In the genomic region with DNA sequence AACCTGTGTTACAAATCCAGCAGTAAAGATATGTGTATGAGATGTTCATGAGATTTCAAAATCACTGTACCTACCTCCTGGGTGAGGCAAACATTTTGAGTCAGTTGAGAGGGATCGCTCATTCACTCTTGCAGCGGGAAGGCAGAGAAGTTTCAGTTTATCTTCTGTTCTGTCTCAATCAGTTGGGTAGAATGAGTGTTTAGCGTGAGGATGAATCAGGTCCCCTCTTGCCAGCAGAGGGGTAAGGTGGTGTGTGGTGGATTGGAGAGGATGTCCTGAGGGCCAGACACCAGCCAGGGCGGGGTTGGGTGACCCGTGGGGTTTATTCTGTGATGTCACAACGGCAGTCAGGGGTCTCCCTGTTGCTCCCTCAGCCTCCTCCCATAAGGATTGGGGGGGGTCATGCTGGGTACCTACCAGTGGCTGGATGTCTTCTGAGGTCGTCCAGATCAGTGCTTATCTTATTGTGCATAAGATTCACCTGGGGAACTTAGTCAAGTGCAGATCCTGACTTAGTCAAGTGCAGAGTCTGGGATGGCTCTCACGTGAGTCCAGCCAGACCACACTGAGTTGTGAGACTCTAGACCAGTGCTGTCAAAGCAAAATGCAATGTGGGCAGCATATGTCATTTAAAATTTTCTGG, we compare ENCODE assay signal across 9 cellular contexts. TPM values are rescaled to one million over a fixed set of nuclear protein-coding genes. Genes with fewer than 3 reads are reported as not detected.
DNase-seq lines count a peak whose midpoint lies in the region; ATAC-seq, FAIRE-seq and TF ChIP-seq lines count a peak whose summit lies in the region.
"Had no signal": no experiment of that assay in that cellular context is flagged by ENCODE, and none has a peak within 500 bp of the region (broad histone marks: within the 10 kb centered on the region; RNA-seq: fewer than 3 reads in every experiment).

A gene (minus strand): TSS at position 277 of the 643 bp plus-strand sequence. CDS start 155 bp downstream, at position 122.

- intact Hi-C loops in kidney (cut with DNase I), result no loop called here

- peak; percentile 45 to 58 for ATAC-seq in activated CD4-positive, CD25-positive, alpha-beta regulatory T cell treated with anti-CD3 and anti-CD28 coated beads, Interleukin-2, amount 50 U/mL, for 24 hours
- no peak for ATAC-seq in gastroesophageal sphincter
- ATAC-seq in stimulated activated naive CD8-positive, alpha-beta T cell treated with anti-CD3 and anti-CD28 coated beads, Interleukin-15, Interleukin-2, amounts not matched to agents 100 U/mL and 50 U/mL, for 24 hours, result peak; percentile 19

- no peak for FAIRE-seq in kidney (lab: Jason Lieb, UNC)

- TF ChIP-seq POLR2A in gastroesophageal sphincter (IDR thresholded peaks at IDR 0.05), result no peak

- H3K4me1 ChIP-seq in gastroesophageal sphincter (peaks cover 0 to 35% (median 3%) of the 10 kb centered on the region in 3 donors), kidney (ENCODE audit: control insufficient read depth in 1 of 2, insufficient read depth in 1 of 2, low read depth in 1 of 2, low read length in 2 of 2) (peaks cover 14 to 22% of the 10 kb centered on the region in 2 donors)

- TF ChIP-seq CTCF in VCaP (conservative IDR thresholded peaks at IDR 0.05) (no peak), gastroesophageal sphincter (IDR thresholded peaks at IDR 0.05) (no peak), kidney (IDR thresholded peaks at IDR 0.05; ENCODE audit: borderline replicate concordance, extremely low read depth, insufficient read depth) (no peak)

- 86 to 95% methylated on average over 3 to 7 of the region's 8 CpGs for WGBS in gastroesophageal sphincter (ENCODE audit: low coverage in 1 of 2), 2 donors

- H3K27ac ChIP-seq in VCaP, result peak within 1 kb of the TSS; percentile 78
- H3K27ac ChIP-seq in gastroesophageal sphincter, result peak within 1 kb of the TSS in 3 of 4 donors; percentile 86 to 92 (median 91)
- H3K27ac ChIP-seq in kidney (ENCODE audit: low read depth in 2 of 2, low read length in 2 of 2), result no peak within 1 kb of the TSS

- no peaks in the 10 kb centered on the region for H3K36me3 ChIP-seq in gastroesophageal sphincter
- H3K36me3 ChIP-seq in kidney (ENCODE audit: control insufficient read depth in 1 of 2, insufficient read depth in 2 of 2, low read length in 2 of 2), result no peaks in the 10 kb centered on the region

- in situ Hi-C loops in ACHN (cut with HindIII; ENCODE audit: low pct_ligation_motif_present, low pct_unique_long_range_greater_than_20kb, low sequenced_read_pairs), result no loop called here

- H3K9me3 ChIP-seq in gastroesophageal sphincter, result peaks cover 0 to 4% (median 0%) of the 10 kb centered on the region in 3 donors
- peaks cover 0 to 4% of the 10 kb centered on the region in 2 donors for H3K9me3 ChIP-seq in kidney (ENCODE audit: control insufficient read depth in 1 of 2, low read length in 2 of 2)

- no peak within 1 kb of the TSS for H3K9ac ChIP-seq in kidney (ENCODE audit: low read length in 2 of 2)

- no peak for TF ChIP-seq EP300 in gastroesophageal sphincter (IDR thresholded peaks at IDR 0.05)

- no peak for DNase-seq in activated CD4-positive, CD25-positive, alpha-beta regulatory T cell treated with anti-CD3 and anti-CD28 coated beads, Interleukin-2, amount 50 U/mL, for 72 hours
- peak; percentile 30 for DNase-seq in stimulated activated naive CD8-positive, alpha-beta T cell treated with anti-CD3 and anti-CD28 coated beads, Interleukin-15, Interleukin-2, amounts not matched to agents 100 U/mL and 50 U/mL, for 24 hours
- DNase-seq in midbrain (lab: John Stamatoyannopoulos, UW), result no peak
- DNase-seq in ACHN, result no peak
- no peak for DNase-seq in kidney

- H3K4me3 ChIP-seq in gastroesophageal sphincter (no peak within 1 kb of the TSS), kidney (ENCODE audit: low read length in 2 of 2) (no peak within 1 kb of the TSS)

- H3K27me3 ChIP-seq in gastroesophageal sphincter, result no peaks in the 10 kb centered on the region

RNA-seq across cellular contexts. Expression of the gene that starts here (rescaled TPM):
- total RNA-seq in gastroesophageal sphincter (not detected), kidney (0.19 TPM)
- polyA plus RNA-seq in kidney (ENCODE audit: insufficient read depth, low read depth, low replicate concordance), result 0.34 TPM
- total RNA-seq: SK-MEL-5 had no signal

Comparison
In these comparisons a context has a peak if more than half of its experiments do, and no peak if none do; other contexts are left out.
1. H3K27ac ChIP-seq: peak in VCaP (single experiment) and gastroesophageal sphincter (3 of 4); none in kidney (0 of 2).